1 cellular context compared by ENCODE assay signal in the genomic region with DNA sequence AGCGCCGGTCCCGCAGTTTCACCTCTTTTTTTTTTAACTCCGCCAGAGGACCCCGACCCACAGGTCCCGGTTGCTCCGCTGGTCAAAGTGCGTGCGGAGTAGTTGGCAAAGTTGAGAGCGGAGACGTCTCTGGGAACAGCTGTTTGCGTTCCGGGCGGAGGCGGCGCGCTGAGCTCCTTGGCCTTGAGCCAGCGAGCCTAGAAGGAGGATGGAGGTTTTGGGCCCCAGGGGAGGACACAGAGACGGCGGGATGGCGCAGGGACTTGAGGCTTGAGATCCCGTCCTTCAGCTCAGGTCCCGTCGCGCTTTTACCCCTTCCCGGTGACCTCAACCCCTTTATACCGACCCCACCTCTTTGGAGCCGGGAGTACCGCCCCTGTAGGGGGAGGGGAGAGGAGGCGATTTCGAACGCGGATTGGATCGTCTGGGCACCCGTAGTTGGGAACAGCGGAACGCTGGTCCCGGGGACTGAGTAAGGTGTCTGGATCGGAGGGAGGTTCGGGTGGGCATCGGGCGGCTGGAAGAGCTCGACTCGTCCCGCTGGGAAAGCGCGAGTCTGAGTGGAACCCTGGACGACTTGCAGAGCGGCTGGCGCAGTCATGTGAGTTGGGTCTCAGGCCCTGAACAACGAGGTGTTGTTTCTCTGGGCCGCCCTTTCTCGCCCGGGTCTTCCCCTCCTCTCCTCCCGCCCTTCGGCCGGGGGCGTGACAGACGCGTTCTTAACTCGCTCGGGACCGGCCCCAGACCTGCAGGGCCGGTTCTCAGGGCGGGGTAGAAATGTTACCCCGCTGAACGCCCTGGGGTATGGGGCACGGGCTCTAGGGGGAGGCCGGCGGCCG.
A peak's percentile ranks its signal among the peaks of the same experiment; 100 is the strongest.
TF ChIP-seq lines count a peak whose summit lies in the region.

A gene with protein sequence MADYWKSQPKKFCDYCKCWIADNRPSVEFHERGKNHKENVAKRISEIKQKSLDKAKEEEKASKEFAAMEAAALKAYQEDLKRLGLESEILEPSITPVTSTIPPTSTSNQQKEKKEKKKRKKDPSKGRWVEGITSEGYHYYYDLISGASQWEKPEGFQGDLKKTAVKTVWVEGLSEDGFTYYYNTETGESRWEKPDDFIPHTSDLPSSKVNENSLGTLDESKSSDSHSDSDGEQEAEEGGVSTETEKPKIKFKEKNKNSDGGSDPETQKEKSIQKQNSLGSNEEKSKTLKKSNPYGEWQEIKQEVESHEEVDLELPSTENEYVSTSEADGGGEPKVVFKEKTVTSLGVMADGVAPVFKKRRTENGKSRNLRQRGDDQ (plus strand): TSS at position 435 of the 839 bp plus-strand sequence. CDS start 165 bp downstream, at position 600.

TF ChIP-seq in HepG2, 621 proteins besides CTCF, POLR2A, EP300 and RAD21 (continued from another document and continues in another):
- TF ChIP-seq, protein P1, sequence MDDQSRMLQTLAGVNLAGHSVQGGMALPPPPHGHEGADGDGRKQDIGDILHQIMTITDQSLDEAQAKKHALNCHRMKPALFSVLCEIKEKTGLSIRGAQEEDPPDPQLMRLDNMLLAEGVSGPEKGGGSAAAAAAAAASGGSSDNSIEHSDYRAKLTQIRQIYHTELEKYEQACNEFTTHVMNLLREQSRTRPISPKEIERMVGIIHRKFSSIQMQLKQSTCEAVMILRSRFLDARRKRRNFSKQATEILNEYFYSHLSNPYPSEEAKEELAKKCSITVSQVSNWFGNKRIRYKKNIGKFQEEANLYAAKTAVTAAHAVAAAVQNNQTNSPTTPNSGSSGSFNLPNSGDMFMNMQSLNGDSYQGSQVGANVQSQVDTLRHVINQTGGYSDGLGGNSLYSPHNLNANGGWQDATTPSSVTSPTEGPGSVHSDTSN (CRISPR knock-in tag; IDR thresholded peaks at IDR 0.05; ENCODE audit: borderline replicate concordance) = no peak
- TF ChIP-seq, protein P2, sequence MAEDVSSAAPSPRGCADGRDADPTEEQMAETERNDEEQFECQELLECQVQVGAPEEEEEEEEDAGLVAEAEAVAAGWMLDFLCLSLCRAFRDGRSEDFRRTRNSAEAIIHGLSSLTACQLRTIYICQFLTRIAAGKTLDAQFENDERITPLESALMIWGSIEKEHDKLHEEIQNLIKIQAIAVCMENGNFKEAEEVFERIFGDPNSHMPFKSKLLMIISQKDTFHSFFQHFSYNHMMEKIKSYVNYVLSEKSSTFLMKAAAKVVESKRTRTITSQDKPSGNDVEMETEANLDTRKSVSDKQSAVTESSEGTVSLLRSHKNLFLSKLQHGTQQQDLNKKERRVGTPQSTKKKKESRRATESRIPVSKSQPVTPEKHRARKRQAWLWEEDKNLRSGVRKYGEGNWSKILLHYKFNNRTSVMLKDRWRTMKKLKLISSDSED (CRISPR knock-in tag; IDR thresholded peaks at IDR 0.05) = peak; percentile 58; the same call in 1 of the 2 replicates
- TF ChIP-seq, protein P3, sequence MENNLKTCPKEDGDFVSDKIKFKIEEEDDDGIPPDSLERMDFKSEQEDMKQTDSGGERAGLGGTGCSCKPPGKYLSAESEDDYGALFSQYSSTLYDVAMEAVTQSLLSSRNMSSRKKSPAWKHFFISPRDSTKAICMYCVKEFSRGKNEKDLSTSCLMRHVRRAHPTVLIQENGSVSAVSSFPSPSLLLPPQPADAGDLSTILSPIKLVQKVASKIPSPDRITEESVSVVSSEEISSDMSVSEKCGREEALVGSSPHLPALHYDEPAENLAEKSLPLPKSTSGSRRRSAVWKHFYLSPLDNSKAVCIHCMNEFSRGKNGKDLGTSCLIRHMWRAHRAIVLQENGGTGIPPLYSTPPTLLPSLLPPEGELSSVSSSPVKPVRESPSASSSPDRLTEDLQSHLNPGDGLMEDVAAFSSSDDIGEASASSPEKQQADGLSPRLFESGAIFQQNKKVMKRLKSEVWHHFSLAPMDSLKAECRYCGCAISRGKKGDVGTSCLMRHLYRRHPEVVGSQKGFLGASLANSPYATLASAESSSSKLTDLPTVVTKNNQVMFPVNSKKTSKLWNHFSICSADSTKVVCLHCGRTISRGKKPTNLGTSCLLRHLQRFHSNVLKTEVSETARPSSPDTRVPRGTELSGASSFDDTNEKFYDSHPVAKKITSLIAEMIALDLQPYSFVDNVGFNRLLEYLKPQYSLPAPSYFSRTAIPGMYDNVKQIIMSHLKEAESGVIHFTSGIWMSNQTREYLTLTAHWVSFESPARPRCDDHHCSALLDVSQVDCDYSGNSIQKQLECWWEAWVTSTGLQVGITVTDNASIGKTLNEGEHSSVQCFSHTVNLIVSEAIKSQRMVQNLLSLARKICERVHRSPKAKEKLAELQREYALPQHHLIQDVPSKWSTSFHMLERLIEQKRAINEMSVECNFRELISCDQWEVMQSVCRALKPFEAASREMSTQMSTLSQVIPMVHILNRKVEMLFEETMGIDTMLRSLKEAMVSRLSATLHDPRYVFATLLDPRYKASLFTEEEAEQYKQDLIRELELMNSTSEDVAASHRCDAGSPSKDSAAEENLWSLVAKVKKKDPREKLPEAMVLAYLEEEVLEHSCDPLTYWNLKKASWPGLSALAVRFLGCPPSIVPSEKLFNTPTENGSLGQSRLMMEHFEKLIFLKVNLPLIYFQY (CRISPR knock-in tag; IDR thresholded peaks at IDR 0.05; ENCODE audit: borderline replicate concordance) = 0 out of 2 replicates have a peak, but pooled peaks have one; percentile 65
- TF ChIP-seq ZNF253 (CRISPR knock-in tag; IDR thresholded peaks at IDR 0.05; ENCODE audit: borderline replicate concordance) (no peak), SETDB1 (CRISPR knock-in tag; IDR thresholded peaks at IDR 0.05; ENCODE audit: borderline replicate concordance) (no peak), FOXP1 (IDR thresholded peaks at IDR 0.05) (0 out of 2 replicates have a peak, but pooled peaks have one; percentile 32), FOXP1 (CRISPR knock-in tag; IDR thresholded peaks at IDR 0.05) (no peak), ZNF296 (CRISPR knock-in tag; conservative IDR thresholded peaks at IDR 0.05) (no peak), EZH2 (conservative IDR thresholded peaks at IDR 0.05; ENCODE audit: low read depth, low read length) (no peak), RCOR2 (CRISPR knock-in tag; IDR thresholded peaks at IDR 0.05) (no peak), SP1 (IDR thresholded peaks at IDR 0.05) (no peak), SP1 (CRISPR knock-in tag; IDR thresholded peaks at IDR 0.05) (peak; percentile 89), ETV5 (CRISPR knock-in tag; IDR thresholded peaks at IDR 0.05; ENCODE audit: borderline replicate concordance) (no peak; the same call in 1 of the 2 replicates), FOXK1 (CRISPR knock-in tag; IDR thresholded peaks at IDR 0.05; ENCODE audit: borderline replicate concordance, low read depth) (peak; percentile 58; the same call in 1 of the 2 replicates), TAF1 (CRISPR knock-in tag; IDR thresholded peaks at IDR 0.05) (peak; percentile 88), GLI4 (CRISPR knock-in tag; IDR thresholded peaks at IDR 0.05; ENCODE audit: borderline replicate concordance) (no peak), ONECUT2 (CRISPR knock-in tag; IDR thresholded peaks at IDR 0.05) (peak; percentile 17; the same call in 1 of the 2 replicates), KMT2B (CRISPR knock-in tag; IDR thresholded peaks at IDR 0.05) (peak; percentile 86), RFX3 (CRISPR knock-in tag; IDR thresholded peaks at IDR 0.05) (no peak), ZNF670 (CRISPR knock-in tag; IDR thresholded peaks at IDR 0.05; ENCODE audit: borderline replicate concordance) (no peak), ZSCAN12 (CRISPR knock-in tag; IDR thresholded peaks at IDR 0.05) (no peak), YEATS2 (CRISPR knock-in tag; IDR thresholded peaks at IDR 0.05; ENCODE audit: borderline replicate concordance) (peak; percentile 93), ELF3 (CRISPR knock-in tag; IDR thresholded peaks at IDR 0.05) (peak; percentile 45; the same call in 1 of the 2 replicates), ZNF562 (CRISPR knock-in tag; IDR thresholded peaks at IDR 0.05; ENCODE audit: borderline replicate concordance) (no peak), ZNF660 (CRISPR knock-in tag; IDR thresholded peaks at IDR 0.05; ENCODE audit: borderline replicate concordance, low read depth) (no peak), ARHGAP35 (CRISPR knock-in tag; IDR thresholded peaks at IDR 0.05; ENCODE audit: borderline replicate concordance) (no peak; the same call in 1 of the 2 replicates)
- TF ChIP-seq, protein P4, sequence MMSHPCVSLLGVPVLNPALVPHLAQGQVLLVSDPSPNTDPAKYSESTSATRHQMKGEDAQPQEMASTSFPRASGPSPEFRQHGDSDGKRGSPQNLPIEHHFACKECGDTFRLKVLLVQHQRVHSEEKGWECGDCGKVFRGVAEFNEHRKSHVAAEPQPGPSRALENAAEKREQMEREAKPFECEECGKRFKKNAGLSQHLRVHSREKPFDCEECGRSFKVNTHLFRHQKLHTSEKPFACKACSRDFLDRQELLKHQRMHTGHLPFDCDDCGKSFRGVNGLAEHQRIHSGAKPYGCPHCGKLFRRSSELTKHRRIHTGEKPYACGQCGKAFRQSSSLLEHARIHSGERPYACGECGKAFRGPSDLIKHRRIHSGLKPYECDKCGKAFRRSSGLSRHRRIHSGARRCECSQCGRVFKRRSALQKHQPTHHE (CRISPR knock-in tag; IDR thresholded peaks at IDR 0.05; ENCODE audit: borderline replicate concordance) = no peak
- TF ChIP-seq, protein P5, sequence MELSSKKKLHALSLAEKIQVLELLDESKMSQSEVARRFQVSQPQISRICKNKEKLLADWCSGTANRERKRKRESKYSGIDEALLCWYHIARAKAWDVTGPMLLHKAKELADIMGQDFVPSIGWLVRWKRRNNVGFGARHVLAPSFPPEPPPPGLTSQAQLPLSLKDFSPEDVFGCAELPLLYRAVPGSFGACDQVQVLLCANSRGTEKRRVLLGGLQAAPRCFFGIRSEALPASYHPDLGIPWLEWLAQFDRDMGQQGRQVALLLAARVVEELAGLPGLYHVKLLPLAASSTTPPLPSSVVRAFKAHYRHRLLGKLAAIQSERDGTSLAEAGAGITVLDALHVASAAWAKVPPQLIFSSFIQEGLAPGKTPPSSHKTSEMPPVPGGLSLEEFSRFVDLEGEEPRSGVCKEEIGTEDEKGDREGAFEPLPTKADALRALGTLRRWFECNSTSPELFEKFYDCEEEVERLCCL (CRISPR knock-in tag; IDR thresholded peaks at IDR 0.05; ENCODE audit: borderline replicate concordance) = no peak
- TF ChIP-seq, protein P6, sequence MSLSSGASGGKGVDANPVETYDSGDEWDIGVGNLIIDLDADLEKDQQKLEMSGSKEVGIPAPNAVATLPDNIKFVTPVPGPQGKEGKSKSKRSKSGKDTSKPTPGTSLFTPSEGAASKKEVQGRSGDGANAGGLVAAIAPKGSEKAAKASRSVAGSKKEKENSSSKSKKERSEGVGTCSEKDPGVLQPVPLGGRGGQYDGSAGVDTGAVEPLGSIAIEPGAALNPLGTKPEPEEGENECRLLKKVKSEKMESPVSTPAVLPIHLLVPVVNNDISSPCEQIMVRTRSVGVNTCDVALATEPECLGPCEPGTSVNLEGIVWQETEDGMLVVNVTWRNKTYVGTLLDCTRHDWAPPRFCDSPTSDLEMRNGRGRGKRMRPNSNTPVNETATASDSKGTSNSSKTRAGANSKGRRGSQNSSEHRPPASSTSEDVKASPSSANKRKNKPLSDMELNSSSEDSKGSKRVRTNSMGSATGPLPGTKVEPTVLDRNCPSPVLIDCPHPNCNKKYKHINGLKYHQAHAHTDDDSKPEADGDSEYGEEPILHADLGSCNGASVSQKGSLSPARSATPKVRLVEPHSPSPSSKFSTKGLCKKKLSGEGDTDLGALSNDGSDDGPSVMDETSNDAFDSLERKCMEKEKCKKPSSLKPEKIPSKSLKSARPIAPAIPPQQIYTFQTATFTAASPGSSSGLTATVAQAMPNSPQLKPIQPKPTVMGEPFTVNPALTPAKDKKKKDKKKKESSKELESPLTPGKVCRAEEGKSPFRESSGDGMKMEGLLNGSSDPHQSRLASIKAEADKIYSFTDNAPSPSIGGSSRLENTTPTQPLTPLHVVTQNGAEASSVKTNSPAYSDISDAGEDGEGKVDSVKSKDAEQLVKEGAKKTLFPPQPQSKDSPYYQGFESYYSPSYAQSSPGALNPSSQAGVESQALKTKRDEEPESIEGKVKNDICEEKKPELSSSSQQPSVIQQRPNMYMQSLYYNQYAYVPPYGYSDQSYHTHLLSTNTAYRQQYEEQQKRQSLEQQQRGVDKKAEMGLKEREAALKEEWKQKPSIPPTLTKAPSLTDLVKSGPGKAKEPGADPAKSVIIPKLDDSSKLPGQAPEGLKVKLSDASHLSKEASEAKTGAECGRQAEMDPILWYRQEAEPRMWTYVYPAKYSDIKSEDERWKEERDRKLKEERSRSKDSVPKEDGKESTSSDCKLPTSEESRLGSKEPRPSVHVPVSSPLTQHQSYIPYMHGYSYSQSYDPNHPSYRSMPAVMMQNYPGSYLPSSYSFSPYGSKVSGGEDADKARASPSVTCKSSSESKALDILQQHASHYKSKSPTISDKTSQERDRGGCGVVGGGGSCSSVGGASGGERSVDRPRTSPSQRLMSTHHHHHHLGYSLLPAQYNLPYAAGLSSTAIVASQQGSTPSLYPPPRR (CRISPR knock-in tag; IDR thresholded peaks at IDR 0.05; ENCODE audit: borderline replicate concordance) = peak; percentile 65
- TF ChIP-seq, protein P7, sequence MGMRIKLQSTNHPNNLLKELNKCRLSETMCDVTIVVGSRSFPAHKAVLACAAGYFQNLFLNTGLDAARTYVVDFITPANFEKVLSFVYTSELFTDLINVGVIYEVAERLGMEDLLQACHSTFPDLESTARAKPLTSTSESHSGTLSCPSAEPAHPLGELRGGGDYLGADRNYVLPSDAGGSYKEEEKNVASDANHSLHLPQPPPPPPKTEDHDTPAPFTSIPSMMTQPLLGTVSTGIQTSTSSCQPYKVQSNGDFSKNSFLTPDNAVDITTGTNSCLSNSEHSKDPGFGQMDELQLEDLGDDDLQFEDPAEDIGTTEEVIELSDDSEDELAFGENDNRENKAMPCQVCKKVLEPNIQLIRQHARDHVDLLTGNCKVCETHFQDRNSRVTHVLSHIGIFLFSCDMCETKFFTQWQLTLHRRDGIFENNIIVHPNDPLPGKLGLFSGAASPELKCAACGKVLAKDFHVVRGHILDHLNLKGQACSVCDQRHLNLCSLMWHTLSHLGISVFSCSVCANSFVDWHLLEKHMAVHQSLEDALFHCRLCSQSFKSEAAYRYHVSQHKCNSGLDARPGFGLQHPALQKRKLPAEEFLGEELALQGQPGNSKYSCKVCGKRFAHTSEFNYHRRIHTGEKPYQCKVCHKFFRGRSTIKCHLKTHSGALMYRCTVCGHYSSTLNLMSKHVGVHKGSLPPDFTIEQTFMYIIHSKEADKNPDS (CRISPR knock-in tag; IDR thresholded peaks at IDR 0.05) = 0 out of 2 replicates have a peak, but pooled peaks have one; percentile 89
- TF ChIP-seq, protein P8, sequence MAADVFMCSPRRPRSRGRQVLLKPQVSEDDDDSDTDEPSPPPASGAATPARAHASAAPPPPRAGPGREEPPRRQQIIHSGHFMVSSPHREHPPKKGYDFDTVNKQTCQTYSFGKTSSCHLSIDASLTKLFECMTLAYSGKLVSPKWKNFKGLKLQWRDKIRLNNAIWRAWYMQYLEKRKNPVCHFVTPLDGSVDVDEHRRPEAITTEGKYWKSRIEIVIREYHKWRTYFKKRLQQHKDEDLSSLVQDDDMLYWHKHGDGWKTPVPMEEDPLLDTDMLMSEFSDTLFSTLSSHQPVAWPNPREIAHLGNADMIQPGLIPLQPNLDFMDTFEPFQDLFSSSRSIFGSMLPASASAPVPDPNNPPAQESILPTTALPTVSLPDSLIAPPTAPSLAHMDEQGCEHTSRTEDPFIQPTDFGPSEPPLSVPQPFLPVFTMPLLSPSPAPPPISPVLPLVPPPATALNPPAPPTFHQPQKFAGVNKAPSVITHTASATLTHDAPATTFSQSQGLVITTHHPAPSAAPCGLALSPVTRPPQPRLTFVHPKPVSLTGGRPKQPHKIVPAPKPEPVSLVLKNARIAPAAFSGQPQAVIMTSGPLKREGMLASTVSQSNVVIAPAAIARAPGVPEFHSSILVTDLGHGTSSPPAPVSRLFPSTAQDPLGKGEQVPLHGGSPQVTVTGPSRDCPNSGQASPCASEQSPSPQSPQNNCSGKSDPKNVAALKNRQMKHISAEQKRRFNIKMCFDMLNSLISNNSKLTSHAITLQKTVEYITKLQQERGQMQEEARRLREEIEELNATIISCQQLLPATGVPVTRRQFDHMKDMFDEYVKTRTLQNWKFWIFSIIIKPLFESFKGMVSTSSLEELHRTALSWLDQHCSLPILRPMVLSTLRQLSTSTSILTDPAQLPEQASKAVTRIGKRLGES (CRISPR knock-in tag; IDR thresholded peaks at IDR 0.05; ENCODE audit: borderline replicate concordance) = no peak; the same call in 1 of the 2 replicates
